ENCODE assay signal across 16 cellular contexts in genomic region chr1:226272233-226272902, GRCh38. TPM values are rescaled to one million over a fixed set of nuclear protein-coding genes. Genes with fewer than 3 reads are reported as not detected.
DNase-seq lines count a peak whose midpoint lies in the region; ATAC-seq and TF ChIP-seq lines count a peak whose summit lies in the region.
"Not testable (repeated sequence)": the region's sequence is repeated elsewhere in the genome, so short reads cannot be mapped to it uniquely, and the experiment has no call there.
"Had no signal": no experiment of that assay in that cellular context is flagged by ENCODE, and none has a peak within 500 bp of the region (broad histone marks: within the 10 kb centered on the region; RNA-seq: fewer than 3 reads in every experiment).

No MANE protein-coding gene starts in this region.

- not testable (repeated sequence) for H3K9me3 ChIP-seq in IMR-90 (ENCODE audit: control insufficient read depth, insufficient read depth, low read length); endodermal cell (ENCODE audit: control insufficient read depth, low read length); stomach

- H2AK5ac ChIP-seq in IMR-90 (ENCODE audit: low read depth, low read length), result not testable (repeated sequence)

- peak overlapping the region; percentile 65 for H2AK9ac ChIP-seq in IMR-90 (replicated peaks; ENCODE audit: low read depth, low read length, poor library complexity)

- H3K4me3 ChIP-seq in IMR-90 (ENCODE audit: insufficient read depth, low read depth, low read length); endodermal cell (ENCODE audit: low read length); stomach: not testable (repeated sequence)

- intact Hi-C loops in IMR-90 (cut with micrococcal nuclease); stomach (cut with DNase I; ENCODE audit: low total_unique reads): not testable (repeated sequence)

- H3K79me1 ChIP-seq in IMR-90 (ENCODE audit: low read depth in 1 of 2, low read length in 2 of 2), result not testable (repeated sequence)

- not testable (repeated sequence) for H3K4ac ChIP-seq in IMR-90 (ENCODE audit: low read depth, low read length)

- not testable (repeated sequence) for H2BK20ac ChIP-seq in IMR-90 (ENCODE audit: low read depth, low read length)

- WGBS in IMR-90 (ENCODE audit: extremely low coverage in 2 of 2, insufficient read length in 1 of 2), 2 experiments, result 100% methylated on average over 1 of the region's 8 CpGs; no CpG with 5 or more reads in 1 of the 2 experiments
- 78 to 80% methylated on average over 3 to 8 of the region's 8 CpGs for WGBS in endodermal cell (ENCODE audit: insufficient coverage in 1 of 2, insufficient read length in 1 of 2), 2 experiments
- 52 to 76% (median 68%) methylated on average over 8 of the region's 8 CpGs for WGBS in stomach, 5 donors

- H3K4me1 Mint-ChIP-seq in endodermal cell, result peaks cover 16% of the 10 kb centered on the region
- not testable (repeated sequence) for H3K4me1 Mint-ChIP-seq in nephron progenitor cell

- not testable (repeated sequence) for H2BK120ac ChIP-seq in IMR-90 (ENCODE audit: low read depth, low read length)

- H3K23ac ChIP-seq in IMR-90 (ENCODE audit: low read depth, low read length), result not testable (repeated sequence)

- H4K5ac ChIP-seq in IMR-90 (ENCODE audit: low read depth, low read length), result not testable (repeated sequence)

- not testable (repeated sequence) for H3K27ac ChIP-seq in IMR-90 (ENCODE audit: insufficient read depth, low read length)
- H3K27ac ChIP-seq in endodermal cell (ENCODE audit: low read depth, low read length) (peak overlapping the region; percentile 96), stomach (peak overlapping the region in 3 of 5 donors; percentile 2 to 47 (median 22))

- not testable (repeated sequence) for H4K20me1 ChIP-seq in IMR-90 (ENCODE audit: insufficient read depth, low read length)

- H3K36me3 Mint-ChIP-seq in activated naive CD4-positive, alpha-beta T cell treated with anti-CD3 and anti-CD28 coated beads, Interleukin-2, amount 50 U/mL, for 72 hours, result not testable (repeated sequence)
- peaks cover 32% of the 10 kb centered on the region for H3K36me3 Mint-ChIP-seq in endodermal cell (ENCODE audit: low read depth)
- H3K36me3 Mint-ChIP-seq in nephron progenitor cell (ENCODE audit: low read depth), result peaks cover 54% of the 10 kb centered on the region

- CTCF ChIA-PET in IMR-90 (lab: Yijun Ruan, JAX), result interaction anchor here (0.6 to 0.9 kb wide), 2 partner anchors 20 to 32 kb away, joined by 3 read pairs; no protein-coding TSS in a partner anchor

- not testable (repeated sequence) for H3K4me2 ChIP-seq in IMR-90 (ENCODE audit: low read depth, low read length)

- H4K91ac ChIP-seq in IMR-90 (ENCODE audit: insufficient read depth, low read depth, low read length), result not testable (repeated sequence)

- H3K18ac ChIP-seq in IMR-90 (ENCODE audit: low read depth, low read length), result not testable (repeated sequence)

- dilution Hi-C loops in IMR-90 (cut with HindIII; ENCODE audit: low sequenced_read_pairs, unreplicated experiment), result not testable (repeated sequence)

- not testable (repeated sequence) for TF ChIP-seq EP300 in stomach (IDR thresholded peaks at IDR 0.05)

- H3K27me3 ChIP-seq in IMR-90 (ENCODE audit: control insufficient read depth, insufficient read depth, low read length); endodermal cell (ENCODE audit: control insufficient read depth, insufficient read depth, low read length, poor library complexity, severe bottlenecking); stomach: not testable (repeated sequence)

- not testable (repeated sequence) for H2BK5ac ChIP-seq in IMR-90 (ENCODE audit: low read depth, low read length, poor library complexity, severe bottlenecking)

- in situ Hi-C loops in IMR-90 (cut with MboI; ENCODE audit: low sequenced_read_pairs), result not testable (repeated sequence)

- not testable (repeated sequence) for H3K36me3 ChIP-seq in IMR-90 (ENCODE audit: control insufficient read depth, insufficient read depth, low read length); stomach
- peaks cover 46% of the 10 kb centered on the region for H3K36me3 ChIP-seq in endodermal cell (ENCODE audit: control insufficient read depth, insufficient read depth, low read length)

- not testable (repeated sequence) for TF ChIP-seq CTCF in IMR-90 (conservative IDR thresholded peaks at IDR 0.05; ENCODE audit: low read depth, low read length); endodermal cell (conservative IDR thresholded peaks at IDR 0.05); nephron progenitor cell (IDR thresholded peaks at IDR 0.05); stomach (IDR thresholded peaks at IDR 0.05)

- not testable (repeated sequence) for BruUV-seq in IMR-90 (replicated peaks; lab: Mats Ljungman, UMichigan)

- not testable (repeated sequence) for H2AFZ ChIP-seq in IMR-90 (replicated peaks; ENCODE audit: low read length, poor library complexity)

- H3K56ac ChIP-seq in IMR-90 (ENCODE audit: extremely low read depth, insufficient read depth, low read length), result not testable (repeated sequence)

- not testable (repeated sequence) for H3K14ac ChIP-seq in IMR-90 (replicated peaks; ENCODE audit: low read depth, low read length)

- H3K9me3 Mint-ChIP-seq in activated naive CD4-positive, alpha-beta T cell treated with anti-CD3 and anti-CD28 coated beads, Interleukin-2, amount 50 U/mL, for 72 hours; endodermal cell; nephron progenitor cell: not testable (repeated sequence)

- peak overlapping the region; percentile 30 to 75 for H3K27ac Mint-ChIP-seq in activated naive CD4-positive, alpha-beta T cell treated with anti-CD3 and anti-CD28 coated beads, Interleukin-2, amount 50 U/mL, for 72 hours
- H3K27ac Mint-ChIP-seq in endodermal cell (peak overlapping the region; percentile 75), nephron progenitor cell (peak overlapping the region; percentile 97)

- H4K8ac ChIP-seq in IMR-90 (ENCODE audit: low read depth in 2 of 2, low read length in 2 of 2), result not testable (repeated sequence)

- H3K9ac ChIP-seq in IMR-90 (ENCODE audit: low read depth, low read length); endodermal cell (ENCODE audit: extremely low read depth, low read length, poor library complexity, severe bottlenecking): not testable (repeated sequence)

- not testable (repeated sequence) for ATAC-seq in IMR-90 (ENCODE audit: low read depth); activated naive CD4-positive, alpha-beta T cell treated with anti-CD3 and anti-CD28 coated beads, Interleukin-2, amount 50 U/mL, for 72 hours

- POLR2A ChIA-PET in IMR-90 (lab: Charles Lee; ENCODE audit: unreplicated experiment), result not testable (repeated sequence)

- peak; percentile 43 for DNase-seq in DMS 273 (lab: John Stamatoyannopoulos, UW; ENCODE audit: unreplicated experiment)
- DNase-seq in IMR-90; activated naive CD4-positive, alpha-beta T cell treated with anti-CD3 and anti-CD28 coated beads, Interleukin-2, amount 50 U/mL, for 72 hours (ENCODE audit: low spot score in 2 of 2); endodermal cell; nephron progenitor cell: not testable (repeated sequence)
- DNase-seq in NCI-H2227 treated with DMSO at 0.1 percent for 48 hours (lab: John Stamatoyannopoulos, UW), result peak; percentile 81
- peak; percentile 80 for DNase-seq in islet precursor cell
- peak; percentile 28 for DNase-seq in stomach

- not testable (repeated sequence) for H3K4me3 Mint-ChIP-seq in endodermal cell, nephron progenitor cell

- not testable (repeated sequence) for H3K27me3 Mint-ChIP-seq in endodermal cell (ENCODE audit: insufficient read depth); nephron progenitor cell (ENCODE audit: low read depth, poor library complexity)

- H3K4me1 ChIP-seq in IMR-90 (ENCODE audit: control insufficient read depth, insufficient read depth, low read length); endodermal cell (ENCODE audit: control insufficient read depth, insufficient read depth, low read length): not testable (repeated sequence)
- peaks cover 0 to 32% (median 13%) of the 10 kb centered on the region in 4 donors for H3K4me1 ChIP-seq in stomach

- not testable (repeated sequence) for TF ChIP-seq RAD21 in IMR-90 (IDR thresholded peaks at IDR 0.05; ENCODE audit: low read length)

- not testable (repeated sequence) for TF ChIP-seq POLR2A in IMR-90 (IDR thresholded peaks at IDR 0.05; ENCODE audit: low read depth, low read length); stomach (IDR thresholded peaks at IDR 0.05)

- not testable (repeated sequence) for H3K9me1 ChIP-seq in IMR-90 (ENCODE audit: insufficient read depth, low read length)

- H2BK15ac ChIP-seq in IMR-90 (ENCODE audit: low read depth, low read length), result not testable (repeated sequence)

RNA-seq across cellular contexts. Expression of gene LIN9, which starts 36.6 kb away (rescaled TPM):
- total RNA-seq in IMR-90 (2012; rRNA removed), result 3.9 and 5.8 TPM in 2 replicates
- 1.5 and 2.3 TPM in 2 replicates for polyA plus RNA-seq in IMR-90 (2012; rRNA removed)
- 0.20 and 0.36 TPM in 2 replicates for polyA plus RNA-seq in IMR-90 (2012; cell fraction: cytosol; rRNA removed)
- polyA plus RNA-seq in IMR-90 (2012; cell fraction: nucleus; rRNA removed; ENCODE audit: low replicate concordance), result 0.10 and 1.0 TPM in 2 replicates
- total RNA-seq in activated naive CD4-positive, alpha-beta T cell treated with anti-CD3 and anti-CD28 coated beads, Interleukin-2, amount 50 U/mL, for 72 hours, result 1 to 10 TPM; 6.4 to 10.0 TPM
- 10 to 100 TPM in 1 of 2 donors, 1 to 10 TPM in 1; 9.9 to 11.3 TPM for total RNA-seq in endodermal cell
- 15.9 TPM for polyA plus RNA-seq in endodermal cell (2013, experiment 1 of 2)
- 15.4 TPM for polyA plus RNA-seq in endodermal cell (2013, experiment 2 of 2)
- total RNA-seq in stomach, result 10 to 100 TPM in 1 of 5 donors, 1 to 10 TPM in 3, not detected in 1; 1.3 to 45.5 (median 7.1) TPM
- polyA plus RNA-seq in stomach, result 1 to 10 TPM; 2.4 to 2.9 (median 2.5) TPM

RNA-seq across cellular contexts. Expression of gene MIXL1, which starts 48.9 kb away (rescaled TPM):
- total RNA-seq in IMR-90 (2012; rRNA removed) (not detected in 2 replicates), endodermal cell (10 to 100 TPM; 16.8 to 86.3 TPM), stomach (not detected)
- polyA plus RNA-seq in IMR-90 (2012; rRNA removed) (not detected in 2 replicates), stomach (1 to 10 TPM in 1 of 3 donors, under 1 TPM in 1, not detected in 1; 0.10 to 2.0 TPM)
- 0.05 TPM in 1 of 2 replicates, not detected in the other for polyA plus RNA-seq in IMR-90 (2012; cell fraction: cytosol; rRNA removed)
- not detected in 2 replicates for polyA plus RNA-seq in IMR-90 (2012; cell fraction: nucleus; rRNA removed; ENCODE audit: low replicate concordance)
- under 1 TPM in 1 of 2 donors, not detected in 1; 0.27 TPM for total RNA-seq in activated naive CD4-positive, alpha-beta T cell treated with anti-CD3 and anti-CD28 coated beads, Interleukin-2, amount 50 U/mL, for 72 hours
- 41.3 TPM for polyA plus RNA-seq in endodermal cell (2013, experiment 1 of 2)
- polyA plus RNA-seq in endodermal cell (2013, experiment 2 of 2), result 48.9 TPM
- total RNA-seq: CD8-positive, alpha-beta T cell; HT-29; lower leg skin; RPMI7951; SK-MEL-5; thyroid gland had no signal
- polyA plus RNA-seq: esophagus, neural cell had no signal

Comparison
In these comparisons a context has a peak if more than half of its experiments do, and no peak if none do; other contexts are left out.
1. RNA of gene MIXL1, which starts 48.9 kb away (total RNA-seq): 16.8 to 86.3 TPM in endodermal cell; 0.27 TPM in activated naive CD4-positive, alpha-beta T cell treated with anti-CD3 and anti-CD28 coated beads, Interleukin-2, amount 50 U/mL, for 72 hours, not detected in IMR-90 and not detected in stomach; every median in the first group is over 10 times any median in the second.
2. Peak in every context shown above with its lines, with median percentiles within 50 percentile points of each other: H3K27ac Mint-ChIP-seq.